In genomic region chr11:100981196-100981824, GRCh38 we compare ENCODE assay signal across 20 cellular contexts.
DNase-seq lines count a peak whose midpoint lies in the region; ATAC-seq and TF ChIP-seq lines count a peak whose summit lies in the region.
"Had no signal": no experiment of that assay in that cellular context is flagged by ENCODE, and none has a peak within 500 bp of the region (broad histone marks: within the 10 kb centered on the region; RNA-seq: fewer than 3 reads in every experiment).

No MANE protein-coding gene starts in this region.

- no peaks in the 10 kb centered on the region for H3K27me3 ChIP-seq in adrenal gland
- no peaks in the 10 kb centered on the region for H3K27me3 ChIP-seq in foreskin keratinocyte
- H3K27me3 ChIP-seq in ovary, result no peaks in the 10 kb centered on the region
- H3K27me3 ChIP-seq: BLaER1 had no signal

- TF ChIP-seq POLR2A in adrenal gland (IDR thresholded peaks at IDR 0.05) (no peak), ovary (IDR thresholded peaks at IDR 0.05) (no peak)

- ATAC-seq in foreskin keratinocyte, result peak; percentile 91
- ATAC-seq in HG02938 (IDR thresholded peaks at IDR 0.05; ENCODE audit: unreplicated experiment), result no peak
- no peak for ATAC-seq in HG02852 (IDR thresholded peaks at IDR 0.05; ENCODE audit: unreplicated experiment)

- H3K27ac ChIP-seq in adrenal gland, result peak overlapping the region in 1 of 5 donors; percentile 26
- H3K27ac ChIP-seq in foreskin keratinocyte, result no peak overlapping the region
- peak overlapping the region in 1 of 2 donors; percentile 34 for H3K27ac ChIP-seq in ovary
- H3K27ac ChIP-seq: BLaER1, SK-N-MC had no signal

- intact Hi-C loops in adrenal gland (cut with DNase I) (no loop called here), ovary (cut with DNase I) (loop anchor here in 1 of 4 donors (5.0 kb wide), 1 partner anchor 456 kb away; no protein-coding TSS in a partner anchor)

- no peak for TF ChIP-seq EP300 in ovary (IDR thresholded peaks at IDR 0.05)

- TF ChIP-seq CTCF in adrenal gland (IDR thresholded peaks at IDR 0.05) (no peak), foreskin keratinocyte (conservative IDR thresholded peaks at IDR 0.05) (no peak), ovary (IDR thresholded peaks at IDR 0.05) (no peak)

- DNase-seq in NCI-H1417 (lab: John Stamatoyannopoulos, UW) (peak in 2 of 3 experiments; percentile 39 to 81), adrenal gland (peak in 5 of 7 donors; percentile 17 to 34 (median 20)), foreskin keratinocyte (peak; percentile 36 to 64), ovary (peak in 4 of 5 donors; percentile 9 to 36 (median 24)), NCI-H82 (lab: John Stamatoyannopoulos, UW) (no peak)
- DNase-seq: CD4-positive, alpha-beta T cell; COR-L47; DMS 273 treated with DMSO at 0.1 percent for 48 hours; H7; NCI-H1092; NCI-H2081 treated with DMSO at 0.1 percent for 48 hours; NCI-H2171 treated with DMSO at 0.1 percent for 48 hours; NCI-H524 treated with DMSO at 0.1 percent for 48 hours; OCI-M1; Right ventricle myocardium superior; SW 1271 had no signal

- H3K9me3 ChIP-seq in adrenal gland (replicated peaks in 1 of 3) (no peaks in the 10 kb centered on the region), ovary (no peaks in the 10 kb centered on the region)
- H3K9me3 ChIP-seq: BLaER1 had no signal

- H3K4me1 ChIP-seq in adrenal gland (replicated peaks in 1 of 2) (no peaks in the 10 kb centered on the region), foreskin keratinocyte (no peaks in the 10 kb centered on the region), ovary (ENCODE audit: insufficient read depth) (peaks cover 2% of the 10 kb centered on the region)
- H3K4me1 ChIP-seq: BLaER1 had no signal

- WGBS in adrenal gland, 4 donors, result 21 to 49% (median 38%) methylated on average over 1 of the region's 1 CpG
- WGBS in ovary, 3 donors, result 6 to 19% (median 10%) methylated on average over 1 of the region's 1 CpG

- H3K36me3 ChIP-seq in adrenal gland (replicated peaks in 1 of 2), result peaks cover 0 to 7% of the 10 kb centered on the region in 2 donors
- H3K36me3 ChIP-seq in ovary, result no peaks in the 10 kb centered on the region

- no peak overlapping the region for H3K4me3 ChIP-seq in adrenal gland
- H3K4me3 ChIP-seq in ovary, result no peak overlapping the region
- H3K4me3 ChIP-seq: BLaER1, SK-N-MC had no signal
